In genomic region chr9:71519098-71519497, GRCh38 we compare ENCODE assay signal across 1 cellular context.
TF ChIP-seq lines count a peak whose summit lies in the region.

No MANE protein-coding gene starts in this region.

TF ChIP-seq in H1, 55 proteins besides CTCF, POLR2A, EP300 and RAD21 (continued from another document):
- TF ChIP-seq, protein P1, sequence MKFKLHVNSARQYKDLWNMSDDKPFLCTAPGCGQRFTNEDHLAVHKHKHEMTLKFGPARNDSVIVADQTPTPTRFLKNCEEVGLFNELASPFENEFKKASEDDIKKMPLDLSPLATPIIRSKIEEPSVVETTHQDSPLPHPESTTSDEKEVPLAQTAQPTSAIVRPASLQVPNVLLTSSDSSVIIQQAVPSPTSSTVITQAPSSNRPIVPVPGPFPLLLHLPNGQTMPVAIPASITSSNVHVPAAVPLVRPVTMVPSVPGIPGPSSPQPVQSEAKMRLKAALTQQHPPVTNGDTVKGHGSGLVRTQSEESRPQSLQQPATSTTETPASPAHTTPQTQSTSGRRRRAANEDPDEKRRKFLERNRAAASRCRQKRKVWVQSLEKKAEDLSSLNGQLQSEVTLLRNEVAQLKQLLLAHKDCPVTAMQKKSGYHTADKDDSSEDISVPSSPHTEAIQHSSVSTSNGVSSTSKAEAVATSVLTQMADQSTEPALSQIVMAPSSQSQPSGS (IDR thresholded peaks at IDR 0.05; ENCODE audit: low read length) = no peak
- TF ChIP-seq FOSL1 (IDR thresholded peaks at IDR 0.05; ENCODE audit: insufficient read depth, low read depth, low read length) = no peak
